ENCODE assay signal across 8 cellular contexts in genomic region chr1:57424231-57425027, GRCh38. TPM values are rescaled to one million over a fixed set of nuclear protein-coding genes. Genes with fewer than 3 reads are reported as not detected.
A peak's percentile ranks its signal among the peaks of the same experiment; 100 is the strongest.
DNase-seq lines count a peak whose midpoint lies in the region; ATAC-seq, FAIRE-seq and TF ChIP-seq lines count a peak whose summit lies in the region.

No MANE protein-coding gene starts in this region.

- peak; percentile 63 for TF ChIP-seq CTCF in glutamatergic neuron (IDR thresholded peaks at IDR 0.05; ENCODE audit: partially characterized antibody, unreplicated experiment)
- TF ChIP-seq CTCF in parathyroid adenoma (IDR thresholded peaks at IDR 0.05), result peak; percentile 18

- peak overlapping the region; percentile 35 for H2AFZ ChIP-seq in parathyroid adenoma

- H3K4me3 ChIP-seq in SK-N-MC (peak overlapping the region; percentile 73), parathyroid adenoma (ENCODE audit: low read depth, low read length) (peak overlapping the region; percentile 47)

- no peaks in the 10 kb centered on the region for H3K79me2 ChIP-seq in parathyroid adenoma

- no peaks in the 10 kb centered on the region for H3K9me3 ChIP-seq in SK-N-MC (ENCODE audit: low read depth, low read length)
- no peaks in the 10 kb centered on the region for H3K9me3 ChIP-seq in parathyroid adenoma (ENCODE audit: control insufficient read depth, low read length)

- H3K27me3 ChIP-seq in parathyroid adenoma (ENCODE audit: control insufficient read depth, insufficient read depth, low read length), result no peaks in the 10 kb centered on the region

- peaks cover 59% of the 10 kb centered on the region for H3K27me3 Mint-ChIP-seq in activated T-cell treated with anti-CD3 and anti-CD28 coated beads, Interleukin-2, amount 50 U/mL, for 4 hours (ENCODE audit: low read depth)
- peaks cover 6% of the 10 kb centered on the region for H3K27me3 Mint-ChIP-seq in glutamatergic neuron (ENCODE audit: unreplicated experiment)

- ATAC-seq in activated T-cell treated with anti-CD3 and anti-CD28 coated beads, Interleukin-2, amount 50 U/mL, for 4 hours, result peak in 1 of 2 donors; percentile 44
- ATAC-seq in GM21360 (IDR thresholded peaks at IDR 0.05; ENCODE audit: unreplicated experiment), result no peak

- FAIRE-seq in RCC 7860 (lab: Jason Lieb, UNC), result no peak

- no peak for DNase-seq in activated T-cell treated with anti-CD3 and anti-CD28 coated beads, Interleukin-2, amount 50 U/mL, for 4 hours
- DNase-seq in activated T-cell treated with anti-CD3 and anti-CD28 coated beads, Interleukin-2, amount 50 U/mL, for 1 hour, result no peak
- DNase-seq in SK-N-MC (ENCODE audit: low read depth, low spot score) (no peak), glutamatergic neuron (peak; percentile 78), T-helper 1 cell (no peak), RCC 7860 (ENCODE audit: low spot score) (no peak)

- no peaks in the 10 kb centered on the region for H3K36me3 Mint-ChIP-seq in activated T-cell treated with anti-CD3 and anti-CD28 coated beads, Interleukin-2, amount 50 U/mL, for 4 hours (ENCODE audit: insufficient read depth)
- no peaks in the 10 kb centered on the region for H3K36me3 Mint-ChIP-seq in glutamatergic neuron (ENCODE audit: unreplicated experiment)

- H3K27ac ChIP-seq in SK-N-MC, result no peak overlapping the region
- no peak overlapping the region for H3K27ac ChIP-seq in parathyroid adenoma

- no peaks in the 10 kb centered on the region for H3K9me3 Mint-ChIP-seq in activated T-cell treated with anti-CD3 and anti-CD28 coated beads, Interleukin-2, amount 50 U/mL, for 4 hours
- peaks cover 2% of the 10 kb centered on the region for H3K9me3 Mint-ChIP-seq in glutamatergic neuron (ENCODE audit: unreplicated experiment)

- H3K9ac ChIP-seq in SK-N-MC (ENCODE audit: insufficient read length), result no peak overlapping the region
- no peak overlapping the region for H3K9ac ChIP-seq in parathyroid adenoma

- H3K27ac Mint-ChIP-seq in glutamatergic neuron (ENCODE audit: unreplicated experiment), result no peak overlapping the region

- no peaks in the 10 kb centered on the region for H3K4me1 ChIP-seq in parathyroid adenoma

- peaks cover 2% of the 10 kb centered on the region for H3K4me1 Mint-ChIP-seq in activated T-cell treated with anti-CD3 and anti-CD28 coated beads, Interleukin-2, amount 50 U/mL, for 4 hours (ENCODE audit: low read depth)
- peaks cover 4% of the 10 kb centered on the region for H3K4me1 Mint-ChIP-seq in glutamatergic neuron (ENCODE audit: low read depth, unreplicated experiment)

- H3K4me2 ChIP-seq in parathyroid adenoma (ENCODE audit: low read length), result peak overlapping the region; percentile 74

- H3K36me3 ChIP-seq in SK-N-MC (ENCODE audit: insufficient read depth, low read length) (no peaks in the 10 kb centered on the region), parathyroid adenoma (ENCODE audit: control insufficient read depth, insufficient read depth, low read length) (no peaks in the 10 kb centered on the region)

- peak overlapping the region; percentile 26 for H3K4me3 Mint-ChIP-seq in activated T-cell treated with anti-CD3 and anti-CD28 coated beads, Interleukin-2, amount 50 U/mL, for 4 hours
- H3K4me3 Mint-ChIP-seq in glutamatergic neuron (ENCODE audit: unreplicated experiment), result peak overlapping the region; percentile 91

RNA-seq across cellular contexts. Expression of gene DAB1, which starts 0.6 kb away (rescaled TPM):
- total RNA-seq in activated T-cell treated with anti-CD3 and anti-CD28 coated beads, Interleukin-2, amount 50 U/mL, for 4 hours, result not detected
- 3.1 TPM for total RNA-seq in glutamatergic neuron (ENCODE audit: unreplicated experiment)
